Comparison of ENCODE assay signal across 22 cellular contexts in the genomic region with DNA sequence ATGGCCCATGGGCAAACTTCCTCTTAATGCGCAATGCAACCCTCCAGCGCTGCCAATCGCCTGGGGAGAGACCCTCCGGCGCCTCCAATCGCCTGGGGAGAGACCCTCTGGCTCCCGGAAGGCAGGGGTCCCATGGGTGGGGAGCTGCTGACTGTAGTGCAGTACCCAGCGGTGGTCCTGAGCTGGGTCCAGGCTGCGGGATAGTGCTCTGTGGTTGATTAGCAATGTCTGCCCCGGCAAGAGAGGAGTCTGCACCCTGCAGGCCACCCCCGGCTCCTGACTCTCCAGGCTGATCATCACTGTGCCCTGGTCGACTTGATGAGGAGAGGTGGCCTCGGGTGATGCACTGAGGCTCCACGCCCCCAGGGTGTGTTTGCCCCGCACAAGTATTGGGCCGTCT. TPM values are rescaled to one million over a fixed set of nuclear protein-coding genes. Genes with fewer than 3 reads are reported as not detected.
DNase-seq lines count a peak whose midpoint lies in the region; ATAC-seq and TF ChIP-seq lines count a peak whose summit lies in the region.
"Had no signal": no experiment of that assay in that cellular context is flagged by ENCODE, and none has a peak within 500 bp of the region (broad histone marks: within the 10 kb centered on the region; RNA-seq: fewer than 3 reads in every experiment).

No MANE protein-coding gene starts in this region.

- ATAC-seq in HCT116 (peak; percentile 31), GM18867 (IDR thresholded peaks at IDR 0.05; ENCODE audit: unreplicated experiment) (no peak)
- ATAC-seq: activated CD8-positive, alpha-beta T cell treated with anti-CD3 and anti-CD28 coated beads for 36 hours; activated T-helper 17 cell treated with anti-CD3 and anti-CD28 coated beads, Interleukin-2, amount 50 U/mL, for 72 hours; sciatic nerve; stimulated activated naive B cell treated with anti-CD40 and anti-IgM and Interleukin-4, amounts not matched to agents 10 μg/mL and 1 μg/mL and 100 μg/mL, for 72 hours had no signal

- H4K8ac ChIP-seq in neuronal stem cell (ENCODE audit: low read depth, low read length) = no peak overlapping the region

- H2BK120ac ChIP-seq in neuronal stem cell (ENCODE audit: low read depth, low read length) = peak overlapping the region; percentile 26

- TF ChIP-seq CTCF in HCT116 (IDR thresholded peaks at IDR 0.05 in 2 of 3, conservative IDR thresholded peaks at IDR 0.05 in 1 of 3; ENCODE audit: borderline replicate concordance in 1 of 3, insufficient read depth in 1 of 3, low read depth in 2 of 3, low read length in 2 of 3) (no peak), WI38 (IDR thresholded peaks at IDR 0.05; ENCODE audit: low read depth, low read length) (0 out of 2 replicates have a peak, but pooled peaks have one; percentile 7), fibroblast of mammary gland (conservative IDR thresholded peaks at IDR 0.05; ENCODE audit: control insufficient read depth, insufficient read depth, low read depth, low read length) (peak; percentile 19)

- no peak overlapping the region for H2BK15ac ChIP-seq in neuronal stem cell (ENCODE audit: low read length)

- peak overlapping the region; percentile 49 for H3K23ac ChIP-seq in neuronal stem cell (ENCODE audit: low read depth, low read length, poor library complexity)

- BruUV-seq in HCT116 (replicated peaks; lab: Mats Ljungman, UMichigan) = no TSS peak

- no peaks in the 10 kb centered on the region for H4K20me1 ChIP-seq in HCT116 (ENCODE audit: insufficient read depth)

- no peak overlapping the region for H3K4ac ChIP-seq in neuronal stem cell (ENCODE audit: low read length)

- no peaks in the 10 kb centered on the region for H3K79me1 ChIP-seq in neuronal stem cell (ENCODE audit: low read depth, low read length)

- H3K4me2 ChIP-seq in HCT116 (ENCODE audit: low read length) = no peak overlapping the region
- H3K4me2 ChIP-seq in neuronal stem cell (ENCODE audit: insufficient read depth, low read length, poor library complexity, severe bottlenecking) = no peak overlapping the region

- H2AFZ ChIP-seq in HCT116 (ENCODE audit: low read depth, low read length, poor library complexity, severe bottlenecking) (no peak overlapping the region), neuronal stem cell (ENCODE audit: low read length) (no peak overlapping the region)

- no peak for TF ChIP-seq POLR2A in HCT116 (IDR thresholded peaks at IDR 0.05; ENCODE audit: borderline replicate concordance, extremely low read depth, insufficient read depth, insufficient read length)

- no peak overlapping the region for H3K14ac ChIP-seq in neuronal stem cell (ENCODE audit: low read length)

- H2BK5ac ChIP-seq in neuronal stem cell (ENCODE audit: low read length) = no peak overlapping the region

- H3K36me3 ChIP-seq in HCT116 (ENCODE audit: control insufficient read depth in 1 of 2, insufficient read depth in 2 of 2, low read length in 2 of 2) = no peaks in the 10 kb centered on the region
- peaks cover 0 to 3% of the 10 kb centered on the region in 2 donors for H3K36me3 ChIP-seq in neuronal stem cell (replicated peaks in 1 of 2; ENCODE audit: control insufficient read depth in 2 of 2, insufficient read depth in 2 of 2, low read length in 2 of 2)

- peaks cover 15 to 32% of the 10 kb centered on the region in 2 experiments for H3K4me1 ChIP-seq in HCT116 (ENCODE audit: control insufficient read depth in 1 of 2, insufficient read depth in 2 of 2, low read length in 2 of 2)
- peaks cover 0 to 2% of the 10 kb centered on the region in 2 donors for H3K4me1 ChIP-seq in neuronal stem cell (ENCODE audit: control insufficient read depth in 2 of 2, insufficient read depth in 1 of 2, low read depth in 1 of 2, low read length in 2 of 2)

- peaks cover 0 to 8% of the 10 kb centered on the region in 2 experiments; a peak in 1 of 4 replicates for H3K9me3 ChIP-seq in HCT116 (ENCODE audit: control insufficient read depth in 1 of 2, insufficient read depth in 1 of 2, low read depth in 1 of 2, low read length in 2 of 2)
- peaks cover 0 to 5% of the 10 kb centered on the region in 2 donors for H3K9me3 ChIP-seq in neuronal stem cell (replicated peaks in 1 of 2; ENCODE audit: control insufficient read depth in 2 of 2, insufficient read depth in 1 of 2, low read depth in 1 of 2, low read length in 2 of 2)

- RAD21 ChIA-PET in HCT116 (lab: Charles Lee; ENCODE audit: low non-redundant PET in 1 of 2, low total read pairs in 2 of 2, uncharacterized antibody in 2 of 2, unreplicated experiment in 2 of 2) = no interaction called here

- H3K27me3 ChIP-seq in HCT116 (ENCODE audit: insufficient read depth, low read length) (no peaks in the 10 kb centered on the region; the same call in 1 of the 2 replicates), neuronal stem cell (ENCODE audit: control insufficient read depth in 3 of 3, insufficient read depth in 3 of 3, low read depth in 1 of 3, low read length in 3 of 3) (peaks cover 0 to 6% (median 0%) of the 10 kb centered on the region in 3 experiments)

- no peak overlapping the region for H2AK5ac ChIP-seq in neuronal stem cell (ENCODE audit: low read depth, low read length)

- no peak for TF ChIP-seq RAD21 in HCT116 (IDR thresholded peaks at IDR 0.05; ENCODE audit: low read depth)

- H3K4me3 ChIP-seq in HCT116 (replicated peaks in 1 of 2; ENCODE audit: low read depth in 1 of 2, low read length in 2 of 2) (no peak overlapping the region), WI38 (ENCODE audit: low read depth, low read length) (no peak overlapping the region), fibroblast of mammary gland (ENCODE audit: control insufficient read depth, low read depth, low read length) (no peak overlapping the region), neuronal stem cell (ENCODE audit: low read length in 2 of 2) (no peak overlapping the region)

- DNase-seq in HCT116 (ENCODE audit: low read depth, low spot score) = no peak
- DNase-seq in fibroblast of mammary gland (ENCODE audit: low read depth) = no peak
- DNase-seq in neuronal stem cell (ENCODE audit: low spot score) = no peak
- DNase-seq in NCI-H146 (lab: John Stamatoyannopoulos, UW) = no peak
- no peak for DNase-seq in NCI-H69 (lab: John Stamatoyannopoulos, UW)
- DNase-seq: activated CD4-positive, CD25-positive, alpha-beta regulatory T cell; activated CD8-positive, alpha-beta T cell treated with anti-CD3 and anti-CD28 coated beads for 36 hours; Calu3; DMS79 treated with DMSO at 0.1 percent for 48 hours; GF-D8; mammary epithelial cell; NCI-H1694 treated with DMSO at 0.1 percent for 48 hours; NCI-H510A treated with DMSO at 0.1 percent for 48 hours; SHP77 treated with DMSO at 0.1 percent for 48 hours; stimulated activated CD4-positive, alpha-beta T cell treated with anti-CD3 and anti-CD28 coated beads, Interleukin-4, amount 100 ng/mL, for 4 hours; stimulated activated naive B cell treated with anti-CD40 and anti-IgM and Interleukin-4, amounts not matched to agents 10 μg/mL and 1 μg/mL and 100 μg/mL, for 72 hours; SW 1271; T1000 had no signal

- no peak overlapping the region for H3K27ac ChIP-seq in HCT116 (ENCODE audit: low read depth, low read length)
- no peak overlapping the region for H3K27ac ChIP-seq in neuronal stem cell (replicated peaks; ENCODE audit: low read length)

- no peak overlapping the region for H2BK12ac ChIP-seq in neuronal stem cell (ENCODE audit: low read length)

- no peaks in the 10 kb centered on the region for H3K79me2 ChIP-seq in HCT116 (ENCODE audit: insufficient read depth, low read length)

- CTCF ChIA-PET in HCT116 (lab: Charles Lee) = no interaction called here

- no peak overlapping the region for H4K91ac ChIP-seq in neuronal stem cell (ENCODE audit: low read depth, low read length, poor library complexity)

- no peaks in the 10 kb centered on the region for H3K9me2 ChIP-seq in HCT116 (ENCODE audit: insufficient read depth)

- WGBS in neuronal stem cell (ENCODE audit: extremely low coverage in 2 of 2, insufficient read length in 2 of 2, insufficient replicate concordance in 1 of 2), 2 donors = no CpG with 5 or more reads among the region's 16 CpGs

- H3K18ac ChIP-seq in neuronal stem cell (ENCODE audit: low read length) = no peak overlapping the region

- intact Hi-C loops in HCT116 (cut with micrococcal nuclease) = no loop called here

- POLR2A ChIA-PET in HCT116 (lab: Charles Lee) = no interaction called here

- H3K9ac ChIP-seq in HCT116 (ENCODE audit: low read length) = no peak overlapping the region
- H3K9ac ChIP-seq in neuronal stem cell (ENCODE audit: low read depth, low read length, poor library complexity) = no peak overlapping the region

TF ChIP-seq in HCT116, 20 proteins besides CTCF, POLR2A, EP300 and RAD21:
- TF ChIP-seq ZNF274 (IDR thresholded peaks at IDR 0.05; ENCODE audit: low read depth, low read length) (no peak), FOSL1 (IDR thresholded peaks at IDR 0.05; ENCODE audit: low read depth) (no peak), ELF1 (IDR thresholded peaks at IDR 0.05; ENCODE audit: borderline replicate concordance, low read depth) (no peak), JUND (IDR thresholded peaks at IDR 0.05) (no peak)
- TF ChIP-seq, protein P1, sequence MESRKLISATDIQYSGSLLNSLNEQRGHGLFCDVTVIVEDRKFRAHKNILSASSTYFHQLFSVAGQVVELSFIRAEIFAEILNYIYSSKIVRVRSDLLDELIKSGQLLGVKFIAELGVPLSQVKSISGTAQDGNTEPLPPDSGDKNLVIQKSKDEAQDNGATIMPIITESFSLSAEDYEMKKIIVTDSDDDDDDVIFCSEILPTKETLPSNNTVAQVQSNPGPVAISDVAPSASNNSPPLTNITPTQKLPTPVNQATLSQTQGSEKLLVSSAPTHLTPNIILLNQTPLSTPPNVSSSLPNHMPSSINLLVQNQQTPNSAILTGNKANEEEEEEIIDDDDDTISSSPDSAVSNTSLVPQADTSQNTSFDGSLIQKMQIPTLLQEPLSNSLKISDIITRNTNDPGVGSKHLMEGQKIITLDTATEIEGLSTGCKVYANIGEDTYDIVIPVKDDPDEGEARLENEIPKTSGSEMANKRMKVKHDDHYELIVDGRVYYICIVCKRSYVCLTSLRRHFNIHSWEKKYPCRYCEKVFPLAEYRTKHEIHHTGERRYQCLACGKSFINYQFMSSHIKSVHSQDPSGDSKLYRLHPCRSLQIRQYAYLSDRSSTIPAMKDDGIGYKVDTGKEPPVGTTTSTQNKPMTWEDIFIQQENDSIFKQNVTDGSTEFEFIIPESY (IDR thresholded peaks at IDR 0.05; ENCODE audit: extremely low read depth, insufficient replicate concordance, low read length) = no peak
- TF ChIP-seq, protein P2, sequence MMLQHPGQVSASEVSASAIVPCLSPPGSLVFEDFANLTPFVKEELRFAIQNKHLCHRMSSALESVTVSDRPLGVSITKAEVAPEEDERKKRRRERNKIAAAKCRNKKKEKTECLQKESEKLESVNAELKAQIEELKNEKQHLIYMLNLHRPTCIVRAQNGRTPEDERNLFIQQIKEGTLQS (IDR thresholded peaks at IDR 0.05) = no peak
TF ChIP-seq in HCT116: peak in this region for 0.

RNA-seq across cellular contexts. Expression of a gene that starts 44.6 kb away (rescaled TPM):
- 5.9 TPM for total RNA-seq in HCT116 (2021; ENCODE audit: unreplicated experiment)
- 2.1 and 2.4 TPM in 2 replicates for polyA plus RNA-seq in HCT116 (2012)
- polyA plus RNA-seq in neuronal stem cell (2013, experiment 1 of 2) = 0.26 TPM
- 0.29 TPM for polyA plus RNA-seq in neuronal stem cell (2013, experiment 2 of 2)

Comparison
In these comparisons a context has a peak if more than half of its experiments do, and no peak if none do; other contexts are left out.
1. CTCF ChIP-seq: peak in WI38 (single experiment) and fibroblast of mammary gland (single experiment); none in HCT116 (0 of 3).